Comparison of ENCODE assay signal across 1 cellular context in genomic region chr1:45501502-45501859, GRCh38.
TF ChIP-seq lines count a peak whose summit lies in the region.

No MANE protein-coding gene starts in this region.

TF ChIP-seq in WTC11, 78 proteins besides CTCF, POLR2A, EP300 and RAD21 (continued from another document):
- TF ChIP-seq PREB (CRISPR knock-in tag; IDR thresholded peaks at IDR 0.05; ENCODE audit: borderline replicate concordance) (no peak), CBFB (CRISPR knock-in tag; IDR thresholded peaks at IDR 0.05; ENCODE audit: low read depth) (no peak), CDX4 (CRISPR knock-in tag; IDR thresholded peaks at IDR 0.05; ENCODE audit: borderline replicate concordance) (no peak), ZMAT4 (CRISPR knock-in tag; IDR thresholded peaks at IDR 0.05) (no peak), EMX1 (CRISPR knock-in tag; IDR thresholded peaks at IDR 0.05) (no peak), E2F1 (CRISPR knock-in tag; IDR thresholded peaks at IDR 0.05) (no peak), AR (CRISPR knock-in tag; IDR thresholded peaks at IDR 0.05) (no peak), ZNF671 (CRISPR knock-in tag; IDR thresholded peaks at IDR 0.05) (no peak)
